1 cellular context compared by ENCODE assay signal in the genomic region with DNA sequence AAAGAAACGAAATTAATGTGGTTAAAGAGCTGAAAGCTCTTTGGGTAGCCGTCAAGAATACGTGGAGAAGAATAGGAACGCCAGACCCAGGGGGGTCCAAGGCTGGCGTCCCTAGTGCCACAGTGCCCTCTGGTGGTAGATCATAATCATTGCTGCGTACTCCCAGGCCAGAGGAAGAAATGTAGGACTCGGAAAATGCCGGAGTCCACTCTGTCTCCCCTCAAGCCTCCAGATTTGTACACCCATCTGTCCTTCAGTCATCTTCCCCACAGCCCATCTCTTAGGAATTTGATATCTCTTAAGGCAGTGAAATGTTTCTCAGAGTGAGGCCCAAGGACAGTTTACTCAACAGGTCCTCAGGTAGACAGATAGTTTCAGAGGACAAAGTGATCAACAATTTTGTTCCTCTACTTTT.
TF ChIP-seq lines count a peak whose summit lies in the region.

No MANE protein-coding gene starts in this region.

TF ChIP-seq in endothelial cell of umbilical vein, 7 proteins besides CTCF, POLR2A, EP300 and RAD21 (continued from another document):
- TF ChIP-seq MYC (IDR thresholded peaks at IDR 0.05; ENCODE audit: low read depth, low read length) (no peak), FOS (IDR thresholded peaks at IDR 0.05; ENCODE audit: borderline replicate concordance, insufficient read depth, low read length) (no peak)
- TF ChIP-seq, protein P1, sequence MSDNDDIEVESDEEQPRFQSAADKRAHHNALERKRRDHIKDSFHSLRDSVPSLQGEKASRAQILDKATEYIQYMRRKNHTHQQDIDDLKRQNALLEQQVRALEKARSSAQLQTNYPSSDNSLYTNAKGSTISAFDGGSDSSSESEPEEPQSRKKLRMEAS (IDR thresholded peaks at IDR 0.05; ENCODE audit: insufficient read depth, insufficient read length) = no peak
